Comparison of ENCODE assay signal across 8 cellular contexts in genomic region chrX:113929004-113929403, GRCh38.
DNase-seq lines count a peak whose midpoint lies in the region; ATAC-seq and TF ChIP-seq lines count a peak whose summit lies in the region.

No MANE protein-coding gene starts in this region.

- H3K9me3 Mint-ChIP-seq in CD14-positive monocyte (peaks cover 0 to 2% (median 0%) of the 10 kb centered on the region in 7 donors), natural killer cell (peaks cover 3 to 7% of the 10 kb centered on the region in 2 donors)

- H3K27ac Mint-ChIP-seq in CD14-positive monocyte (no peak overlapping the region), natural killer cell (no peak overlapping the region)

- H3K27me3 ChIP-seq in stomach = no peaks in the 10 kb centered on the region

- ATAC-seq in GM21737 (IDR thresholded peaks at IDR 0.05; ENCODE audit: unreplicated experiment) = no peak
- ATAC-seq in natural killer cell = no peak

- H3K27me3 Mint-ChIP-seq in CD14-positive monocyte (ENCODE audit: low read depth in 3 of 3) (peaks cover 0 to 1% (median 0%) of the 10 kb centered on the region in 3 donors), natural killer cell (ENCODE audit: low read depth in 2 of 2) (peaks cover 0 to 11% of the 10 kb centered on the region in 2 donors)

- peaks cover 0 to 11% (median 0%) of the 10 kb centered on the region in 4 donors for H3K9me3 ChIP-seq in stomach

- H3K36me3 Mint-ChIP-seq in CD14-positive monocyte (no peaks in the 10 kb centered on the region), natural killer cell (no peaks in the 10 kb centered on the region)

- no peak overlapping the region for H3K4me3 ChIP-seq in epithelial cell of esophagus (ENCODE audit: low read length)
- H3K4me3 ChIP-seq in stomach = no peak overlapping the region

- no peaks in the 10 kb centered on the region for H3K4me1 ChIP-seq in stomach

- no peak overlapping the region for H3K27ac ChIP-seq in stomach

- no peak for TF ChIP-seq EP300 in stomach (IDR thresholded peaks at IDR 0.05)

- peak; percentile 70 for TF ChIP-seq CTCF in CD14-positive monocyte (IDR thresholded peaks at IDR 0.05)
- TF ChIP-seq CTCF in epithelial cell of esophagus (IDR thresholded peaks at IDR 0.05; ENCODE audit: insufficient read depth, low read depth, low read length, missing control alignments) = peak; percentile 77
- peak in 3 of 7 experiments; percentile 31 to 35 (median 33) for TF ChIP-seq CTCF in stomach (IDR thresholded peaks at IDR 0.05)
- no peak for TF ChIP-seq CTCF in natural killer cell (IDR thresholded peaks at IDR 0.05)

- H3K36me3 ChIP-seq in stomach = no peaks in the 10 kb centered on the region

- H3K4me3 Mint-ChIP-seq in CD14-positive monocyte (no peak overlapping the region), natural killer cell (no peak overlapping the region)

- no peak for TF ChIP-seq POLR2A in stomach (IDR thresholded peaks at IDR 0.05)

- intact Hi-C loops in CD14-positive monocyte (cut with micrococcal nuclease) = loop anchor here (10.0 kb wide), 1 partner anchor 146 kb away; no protein-coding TSS in a partner anchor
- intact Hi-C loops in stomach (cut with DNase I; ENCODE audit: low total_unique reads) = no loop called here
- intact Hi-C loops in natural killer cell (cut with micrococcal nuclease) = no loop called here

- DNase-seq in CD14-positive monocyte (ENCODE audit: low spot score) = no peak
- DNase-seq in HCEC 1CT = peak; percentile 37
- peak; percentile 41 for DNase-seq in NOMO-1 treated with DMSO at 0.1 percent for 48 hours (lab: John Stamatoyannopoulos, UW; ENCODE audit: unreplicated experiment)
- DNase-seq in epithelial cell of esophagus (ENCODE audit: low read depth) = peak; percentile 66
- DNase-seq in stomach = peak; percentile 35
- no peak for DNase-seq in DMS79 treated with DMSO at 0.1 percent for 48 hours (lab: John Stamatoyannopoulos, UW)
- DNase-seq in natural killer cell = no peak

- WGBS in stomach, 5 donors = 25 to 70% (median 35%) methylated on average over 2 to 3 of the region's 3 CpGs

- H3K4me1 Mint-ChIP-seq in CD14-positive monocyte (no peaks in the 10 kb centered on the region), natural killer cell (no peaks in the 10 kb centered on the region)

Comparison
In these comparisons a context has a peak if more than half of its experiments do, and no peak if none do; other contexts are left out.
1. DNase-seq: peak in HCEC 1CT (single experiment), NOMO-1 treated with DMSO at 0.1 percent for 48 hours (single experiment), epithelial cell of esophagus (single experiment) and stomach (single experiment); none in CD14-positive monocyte (single experiment), DMS79 treated with DMSO at 0.1 percent for 48 hours (single experiment) and natural killer cell (single experiment).
2. intact Hi-C loops: an anchor here in CD14-positive monocyte (10.0 kb wide); none called in stomach and natural killer cell.